8 cellular contexts compared by ENCODE assay signal in genomic region chr1:210293191-210293607, GRCh38. TPM values are rescaled to one million over a fixed set of nuclear protein-coding genes. Genes with fewer than 3 reads are reported as not detected.
DNase-seq lines count a peak whose midpoint lies in the region; ATAC-seq, FAIRE-seq and TF ChIP-seq lines count a peak whose summit lies in the region.

No MANE protein-coding gene starts in this region.

- H3K79me2 ChIP-seq in HCT116 (ENCODE audit: insufficient read depth, low read length) (no peaks in the 10 kb centered on the region), mammary epithelial cell (ENCODE audit: insufficient read depth, low read length) (no peaks in the 10 kb centered on the region), HepG2 (ENCODE audit: insufficient read depth, low read length) (no peaks in the 10 kb centered on the region)

- BruUV-seq in HCT116 (replicated peaks; lab: Mats Ljungman, UMichigan) (no TSS peak), mammary epithelial cell (replicated peaks; lab: Mats Ljungman, UMichigan) (no TSS peak), HepG2 (replicated peaks; lab: Mats Ljungman, UMichigan) (no TSS peak)

- H3K9me2 ChIP-seq in HCT116 (ENCODE audit: insufficient read depth), result no peaks in the 10 kb centered on the region

- TF ChIP-seq RAD21 in HCT116 (IDR thresholded peaks at IDR 0.05; ENCODE audit: low read depth) (no peak), HepG2 (CRISPR knock-in tag; IDR thresholded peaks at IDR 0.05) (no peak)

- no peak overlapping the region for H2AFZ ChIP-seq in HCT116 (ENCODE audit: low read depth, low read length, poor library complexity, severe bottlenecking)
- H2AFZ ChIP-seq in mammary epithelial cell (ENCODE audit: low read depth, low read length), result peak overlapping the region; percentile 85
- H2AFZ ChIP-seq in HepG2 (ENCODE audit: low read length), result no peak overlapping the region

- dilution Hi-C loops in mammary epithelial cell (cut with HindIII; ENCODE audit: low sequenced_read_pairs), result no loop called here

- H4K20me1 ChIP-seq in HCT116 (ENCODE audit: insufficient read depth), result no peaks in the 10 kb centered on the region
- H4K20me1 ChIP-seq in mammary epithelial cell (ENCODE audit: insufficient read depth, low read length), result no peaks in the 10 kb centered on the region
- no peaks in the 10 kb centered on the region for H4K20me1 ChIP-seq in HepG2 (ENCODE audit: insufficient read depth, low read length)

- 0 out of 2 replicates have a peak, but pooled peaks cover 10% of the 10 kb centered on the region for H3K27me3 ChIP-seq in HCT116 (ENCODE audit: insufficient read depth, low read length)
- H3K27me3 ChIP-seq in mammary epithelial cell (ENCODE audit: insufficient read depth, low read length), result no peaks in the 10 kb centered on the region
- peaks cover 1 to 41% of the 10 kb centered on the region in 2 experiments; a peak in 3 of 5 replicates for H3K27me3 ChIP-seq in HepG2 (ENCODE audit: control insufficient read depth in 1 of 2, insufficient read depth in 2 of 2, low read length in 2 of 2)
- no peaks in the 10 kb centered on the region for H3K27me3 ChIP-seq in suprapubic skin

- TF ChIP-seq EP300 in HepG2 (IDR thresholded peaks at IDR 0.05; ENCODE audit: low read depth in 2 of 2, low read length in 2 of 2), result no peak
- TF ChIP-seq EP300 in HepG2 (CRISPR knock-in tag; IDR thresholded peaks at IDR 0.05; ENCODE audit: borderline replicate concordance), result no peak
- no peak for TF ChIP-seq EP300 in suprapubic skin (IDR thresholded peaks at IDR 0.05)

- CTCF ChIA-PET in HCT116 (lab: Charles Lee) (interaction anchor here (1.3 kb wide), 1 partner anchor 9 kb away, joined by 5 read pairs; no protein-coding TSS in a partner anchor), mammary epithelial cell (lab: Charles Lee; ENCODE audit: low non-redundant PET) (no interaction called here), HepG2 (lab: Yijun Ruan, JAX; ENCODE audit: low intra/inter-chr PET ratio, low total read pairs) (no interaction called here)

- in situ Hi-C loops in mammary epithelial cell (cut with MboI; ENCODE audit: low sequenced_read_pairs in 2 of 2) (no loop called here), HepG2 (cut with HindIII; ENCODE audit: extremely low pct_ligation_motif_present, low pct_unique_long_range_greater_than_20kb) (no loop called here)

- H3K36me3 ChIP-seq in HCT116 (ENCODE audit: control insufficient read depth in 1 of 2, insufficient read depth in 2 of 2, low read length in 2 of 2), result no peaks in the 10 kb centered on the region
- no peaks in the 10 kb centered on the region for H3K36me3 ChIP-seq in mammary epithelial cell (ENCODE audit: insufficient read depth, low read length)
- no peaks in the 10 kb centered on the region for H3K36me3 ChIP-seq in HepG2 (replicated peaks in 1 of 2; ENCODE audit: control insufficient read depth in 1 of 2, insufficient read depth in 2 of 2, low read length in 2 of 2)
- H3K36me3 ChIP-seq in suprapubic skin, result no peaks in the 10 kb centered on the region

- H3K4me3 ChIP-seq in HCT116 (replicated peaks in 1 of 2; ENCODE audit: low read depth in 1 of 2, low read length in 2 of 2), result peak overlapping the region in 1 of 2 experiments; percentile 50; a peak in 2 of 4 replicates
- peak overlapping the region in 2 of 3 experiments; percentile 35 to 38 for H3K4me3 ChIP-seq in mammary epithelial cell (replicated peaks in 1 of 3; ENCODE audit: insufficient read depth in 1 of 3, low read depth in 2 of 3, low read length in 3 of 3)
- no peak overlapping the region for H3K4me3 ChIP-seq in HepG2 (replicated peaks in 1 of 3; ENCODE audit: insufficient read depth in 1 of 3, low read depth in 2 of 3, low read length in 3 of 3)
- peak overlapping the region; percentile 52 for H3K4me3 ChIP-seq in suprapubic skin

- H3K4me2 ChIP-seq in HCT116 (ENCODE audit: low read length) (peak overlapping the region; percentile 71), mammary epithelial cell (ENCODE audit: insufficient read depth, low read depth, low read length) (peak overlapping the region; percentile 94), HepG2 (ENCODE audit: low read depth, low read length) (no peak overlapping the region)

- RAD21 ChIA-PET in HCT116 (lab: Charles Lee; ENCODE audit: low non-redundant PET in 1 of 2, low total read pairs in 2 of 2, uncharacterized antibody in 2 of 2, unreplicated experiment in 2 of 2), result no interaction called here

- TF ChIP-seq POLR2A in HCT116 (IDR thresholded peaks at IDR 0.05; ENCODE audit: borderline replicate concordance, extremely low read depth, insufficient read depth, insufficient read length) (no peak), HepG2 (IDR thresholded peaks at IDR 0.05; ENCODE audit: insufficient read depth in 1 of 2, low read depth in 2 of 2, low read length in 2 of 2) (no peak), suprapubic skin (IDR thresholded peaks at IDR 0.05) (no peak)

- DNase-seq in HCT116 (ENCODE audit: low read depth, low spot score) (no peak), mammary epithelial cell (no peak), HepG2 (ENCODE audit: low spot score) (no peak), suprapubic skin (ENCODE audit: low spot score in 2 of 2) (peak in 1 of 2 donors; percentile 73)
- DNase-seq in stimulated activated CD4-positive, alpha-beta T cell treated with anti-CD3 and anti-CD28 coated beads, Interleukin-4, amount 100 ng/mL, for 1 hour, result no peak
- DNase-seq in activated effector memory CD4-positive, alpha-beta T cell treated with anti-CD3 and anti-CD28 coated beads, Interleukin-2, amount 50 U/mL, for 16 hours, result no peak
- DNase-seq in activated naive CD4-positive, alpha-beta T cell treated with Interleukin-2 at 50 U/mL for 16 hours, result no peak

- ATAC-seq in HCT116, result no peak
- peak; percentile 27; the same call in 2 of the 3 replicates for ATAC-seq in HepG2
- ATAC-seq in HG02970 (IDR thresholded peaks at IDR 0.05; ENCODE audit: low FRiP score, unreplicated experiment), result no peak

- H3K4me1 ChIP-seq in HCT116 (ENCODE audit: control insufficient read depth in 1 of 2, insufficient read depth in 2 of 2, low read length in 2 of 2) (peaks cover 0 to 13% of the 10 kb centered on the region in 2 experiments; a peak in 1 of 4 replicates), mammary epithelial cell (ENCODE audit: insufficient read depth, low read length) (peaks cover 14% of the 10 kb centered on the region), HepG2 (ENCODE audit: insufficient read depth, low read length) (0 out of 2 replicates have a peak, but pooled peaks cover 9% of the 10 kb centered on the region), suprapubic skin (peaks cover 50% of the 10 kb centered on the region)

- 38% methylated on average over 6 of the region's 7 CpGs for WGBS in mammary epithelial cell (ENCODE audit: low coverage, missing lambda C conversion rate)
- 21% methylated on average over 7 of the region's 7 CpGs for WGBS in HepG2 (ENCODE audit: low lambda C conversion rate)
- 37% methylated on average over 7 of the region's 7 CpGs for WGBS in suprapubic skin

- H3K9ac ChIP-seq in HCT116 (ENCODE audit: low read length), result no peak overlapping the region
- no peak overlapping the region for H3K9ac ChIP-seq in mammary epithelial cell (ENCODE audit: insufficient read depth, low read length)
- no peak overlapping the region for H3K9ac ChIP-seq in HepG2 (ENCODE audit: insufficient read depth, low read depth, low read length)

- no peak for TF ChIP-seq CTCF in HCT116 (IDR thresholded peaks at IDR 0.05 in 2 of 3, conservative IDR thresholded peaks at IDR 0.05 in 1 of 3; ENCODE audit: borderline replicate concordance in 1 of 3, insufficient read depth in 1 of 3, low read depth in 2 of 3, low read length in 2 of 3)
- no peak for TF ChIP-seq CTCF in mammary epithelial cell (conservative IDR thresholded peaks at IDR 0.05 in 1 of 2, IDR thresholded peaks at IDR 0.05 in 1 of 2; ENCODE audit: extremely low read depth in 1 of 2, insufficient read depth in 1 of 2, low read depth in 1 of 2, low read length in 2 of 2)
- TF ChIP-seq CTCF in HepG2 (CRISPR knock-in tag; IDR thresholded peaks at IDR 0.05), result no peak
- no peak for TF ChIP-seq CTCF in suprapubic skin (IDR thresholded peaks at IDR 0.05)

- H3K27ac ChIP-seq in HCT116 (ENCODE audit: low read depth, low read length) (no peak overlapping the region), mammary epithelial cell (ENCODE audit: insufficient read depth, low read depth, low read length) (no peak overlapping the region), HepG2 (ENCODE audit: extremely low read length, insufficient read depth, low read length) (no peak overlapping the region), suprapubic skin (peak overlapping the region; percentile 74)

- H3K9me3 ChIP-seq in HCT116 (ENCODE audit: control insufficient read depth in 1 of 2, insufficient read depth in 1 of 2, low read depth in 1 of 2, low read length in 2 of 2) (no peaks in the 10 kb centered on the region), mammary epithelial cell (replicated peaks; ENCODE audit: insufficient read depth, low read length) (no peaks in the 10 kb centered on the region), HepG2 (ENCODE audit: low read length) (no peaks in the 10 kb centered on the region), suprapubic skin (no peaks in the 10 kb centered on the region)

- FAIRE-seq in HepG2 (lab: Jason Lieb, UNC), result no peak

- POLR2A ChIA-PET in HCT116 (lab: Charles Lee) (interaction anchor here (1.3 kb wide), 1 partner anchor 54 kb away, joined by 3 read pairs; no protein-coding TSS in a partner anchor), HepG2 (lab: Yijun Ruan, JAX) (no interaction called here)

- intact Hi-C loops in HCT116 (cut with micrococcal nuclease) (no loop called here), mammary epithelial cell (cut with micrococcal nuclease) (no loop called here), HepG2 (cut with micrococcal nuclease; ENCODE audit: unreplicated experiment) (no loop called here)

RNA-seq across cellular contexts. Expression of gene HHAT, which starts 35.5 kb away (rescaled TPM):
- total RNA-seq in HCT116 (2021; ENCODE audit: unreplicated experiment) (2.7 TPM), mammary epithelial cell (1 to 10 TPM; 1.8 to 9.8 TPM), HepG2 (2016; rRNA removed; fragmentation: Illumina TruSeq; extraction: Trizol) (2.9 and 4.9 TPM in 2 replicates), suprapubic skin (10 to 100 TPM in 2 of 4 donors, 1 to 10 TPM in 2; 4.1 to 20.0 (median 9.3) TPM)
- polyA plus RNA-seq in HCT116 (2012), result 1.8 and 2.4 TPM in 2 replicates
- polyA plus RNA-seq in mammary epithelial cell (1.8 TPM), HepG2 (2011; rRNA removed) (2.6 and 3.5 TPM in 2 replicates)
- not detected for polyA minus RNA-seq in mammary epithelial cell
- 0.79 and 1.2 TPM in 2 replicates for total RNA-seq in HepG2 (2016; cell fraction: cytosol; rRNA removed; fragmentation: Illumina TruSeq; extraction: Trizol; ENCODE audit: low read depth)
- total RNA-seq in HepG2 (2016; cell fraction: insoluble cytoplasmic fraction; rRNA removed; fragmentation: Illumina TruSeq; extraction: Trizol), result 3.2 and 4.8 TPM in 2 replicates
- total RNA-seq in HepG2 (2016; cell fraction: membrane; rRNA removed; fragmentation: Illumina TruSeq; extraction: Trizol), result 2.1 and 2.5 TPM in 2 replicates
- 7.4 and 8.0 TPM in 2 replicates for total RNA-seq in HepG2 (2016; cell fraction: nucleus; rRNA removed; fragmentation: Illumina TruSeq; extraction: Trizol)
- 3.1 and 5.9 TPM in 2 replicates for polyA plus RNA-seq in HepG2 (2011; cell fraction: cytosol; rRNA removed)
- 6.0 and 6.9 TPM in 2 replicates for polyA plus RNA-seq in HepG2 (2011; cell fraction: nucleus; rRNA removed)
- 1.3 and 1.7 TPM in 2 replicates for polyA plus RNA-seq in HepG2 (2012)
- 0.36 and 0.60 TPM in 2 replicates for polyA plus RNA-seq in HepG2 (2016; cell fraction: cytosol; fragmentation: Illumina TruSeq; extraction: Trizol; ENCODE audit: low read depth)
- polyA plus RNA-seq in HepG2 (2016; cell fraction: insoluble cytoplasmic fraction; fragmentation: Illumina TruSeq; extraction: Trizol; ENCODE audit: low read depth), result 2.6 TPM in 2 replicates
- 1.4 and 1.5 TPM in 2 replicates for polyA plus RNA-seq in HepG2 (2016; cell fraction: membrane; fragmentation: Illumina TruSeq; extraction: Trizol; ENCODE audit: low read depth)
- 5.5 and 6.1 TPM in 2 replicates for polyA plus RNA-seq in HepG2 (2016; cell fraction: nucleus; fragmentation: Illumina TruSeq; extraction: Trizol; ENCODE audit: insufficient read depth, low read depth)
- 1.1 and 11.2 TPM in 2 replicates for polyA minus RNA-seq in HepG2 (2011; rRNA and poly(A)+ RNA removed; ENCODE audit: low replicate concordance)
- 2.0 and 2.2 TPM in 2 replicates for polyA minus RNA-seq in HepG2 (2011; cell fraction: cytosol; rRNA and poly(A)+ RNA removed)
- 12.7 and 14.0 TPM in 2 replicates for polyA minus RNA-seq in HepG2 (2011; cell fraction: nucleus; rRNA and poly(A)+ RNA removed)

Comparison
In these comparisons a context has a peak if more than half of its experiments do, and no peak if none do; other contexts are left out.
1. H3K4me3 ChIP-seq: peak in mammary epithelial cell (2 of 3) and suprapubic skin (single experiment); none in HepG2 (0 of 3).